ENCODE assay signal across 1 cellular context in genomic region chr22:17999851-18000250, GRCh38.
TF ChIP-seq lines count a peak whose summit lies in the region.

No MANE protein-coding gene starts in this region.

TF ChIP-seq in SK-N-SH, 30 proteins besides CTCF, POLR2A, EP300 and RAD21 (continued from another document):
- TF ChIP-seq ZBTB33 (IDR thresholded peaks at IDR 0.05; ENCODE audit: borderline replicate concordance, low read depth) (no peak), CHD2 (IDR thresholded peaks at IDR 0.05; ENCODE audit: low read length, partially characterized antibody) (no peak), FOXJ3 (CRISPR knock-in tag; IDR thresholded peaks at IDR 0.05) (no peak), YY1 (IDR thresholded peaks at IDR 0.05; ENCODE audit: low read depth) (no peak), IRF3 (IDR thresholded peaks at IDR 0.05; ENCODE audit: low read depth, low read length) (no peak), FOXM1 (IDR thresholded peaks at IDR 0.05; ENCODE audit: low read depth) (no peak), RCOR1 (IDR thresholded peaks at IDR 0.05; ENCODE audit: low read length) (no peak), MAX (IDR thresholded peaks at IDR 0.05; ENCODE audit: low read depth) (no peak)
